20 cellular contexts compared by ENCODE assay signal in the genomic region with DNA sequence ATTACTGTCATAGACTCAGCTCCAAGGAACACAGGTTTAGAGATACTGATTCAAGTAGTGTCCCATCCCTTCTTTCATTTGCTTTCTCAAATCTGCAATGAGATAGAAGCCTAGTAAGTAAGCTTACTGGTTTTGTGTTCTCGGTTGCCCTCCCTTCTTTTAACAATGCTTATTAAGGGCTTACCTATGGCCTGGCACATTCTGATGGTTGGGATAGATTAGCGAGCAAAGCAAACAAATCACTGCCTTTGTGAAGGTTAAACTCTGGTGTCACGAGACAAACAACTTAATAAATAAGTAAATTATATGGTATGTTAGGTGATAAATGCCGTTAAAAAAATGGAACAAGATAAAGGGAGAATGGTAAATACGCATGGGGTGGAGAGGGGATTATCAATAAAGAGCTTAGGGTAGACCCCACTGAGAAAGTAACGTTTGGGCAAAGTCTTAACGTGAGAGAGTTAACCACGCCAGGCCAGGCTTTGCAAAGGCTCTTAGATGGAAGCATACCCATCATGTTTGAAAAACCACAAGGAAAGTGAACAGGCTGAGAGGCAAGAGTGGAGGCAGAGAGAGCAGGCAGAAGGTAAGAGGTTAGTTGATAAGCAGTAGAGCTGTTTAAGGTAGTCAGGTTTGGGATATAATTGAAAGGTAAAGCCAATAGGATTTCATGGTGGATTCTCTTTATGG. TPM values are rescaled to one million over a fixed set of nuclear protein-coding genes. Genes with fewer than 3 reads are reported as not detected.
A peak's percentile ranks its signal among the peaks of the same experiment; 100 is the strongest.
DNase-seq lines count a peak whose midpoint lies in the region; ATAC-seq and TF ChIP-seq lines count a peak whose summit lies in the region.
"Had no signal": no experiment of that assay in that cellular context is flagged by ENCODE, and none has a peak within 500 bp of the region (broad histone marks: within the 10 kb centered on the region; RNA-seq: fewer than 3 reads in every experiment).

No MANE protein-coding gene starts in this region.

- H3K4me2 ChIP-seq in DOHH2 (ENCODE audit: low read length) (peak overlapping the region; percentile 77), trophoblast cell (ENCODE audit: low read length) (no peak overlapping the region)

- H3K4me1 ChIP-seq in DOHH2 (ENCODE audit: control insufficient read depth, low read length) (peaks cover 93% of the 10 kb centered on the region), body of pancreas (peaks cover 48% of the 10 kb centered on the region), trophoblast cell (ENCODE audit: control insufficient read depth in 1 of 2, insufficient read depth in 2 of 2, low read length in 2 of 2) (peaks cover 0 to 4% of the 10 kb centered on the region in 2 experiments)

- no peaks in the 10 kb centered on the region for H4K20me1 ChIP-seq in DOHH2 (ENCODE audit: control insufficient read depth, insufficient read depth, low read depth, low read length)

- H3K9ac ChIP-seq in trophoblast cell (ENCODE audit: low read length): no peak overlapping the region

- no peak overlapping the region for H2AFZ ChIP-seq in trophoblast cell (ENCODE audit: insufficient read depth, low read length, poor library complexity)

- H3K18ac ChIP-seq in trophoblast cell (ENCODE audit: low read length): no peak overlapping the region

- H3K23ac ChIP-seq in trophoblast cell (ENCODE audit: low read length): no peak overlapping the region

- H3K9me3 ChIP-seq in DOHH2 (ENCODE audit: control insufficient read depth, insufficient read depth, low read length): no peaks in the 10 kb centered on the region
- H3K9me3 ChIP-seq in body of pancreas: no peaks in the 10 kb centered on the region
- H3K9me3 ChIP-seq in trophoblast cell (ENCODE audit: insufficient read depth, low read depth, low read length): no peaks in the 10 kb centered on the region
- H3K9me3 ChIP-seq: adrenal gland, left lung, thoracic aorta had no signal

- no peak overlapping the region for H2AK5ac ChIP-seq in trophoblast cell (ENCODE audit: low read length)

- H3K27ac ChIP-seq in DOHH2 (ENCODE audit: low read depth, low read length) (peak overlapping the region; percentile 96), body of pancreas (peak overlapping the region in 3 of 4 donors; percentile 4 to 86 (median 34)), trophoblast cell (ENCODE audit: low read depth, low read length) (no peak overlapping the region)
- H3K27ac ChIP-seq: adrenal gland, left lung, thoracic aorta had no signal

- no peak overlapping the region for H2BK120ac ChIP-seq in trophoblast cell (ENCODE audit: insufficient read depth, low read length, poor library complexity)

- WGBS in body of pancreas, 2 donors: 40 to 47% methylated on average over 8 of the region's 8 CpGs
- WGBS in trophoblast cell (ENCODE audit: extremely low coverage, insufficient coverage, insufficient read length): no CpG with 5 or more reads among the region's 8 CpGs

- H2BK5ac ChIP-seq in trophoblast cell (ENCODE audit: low read depth, low read length, poor library complexity): no peak overlapping the region

- peak overlapping the region; percentile 42 for H4K8ac ChIP-seq in trophoblast cell (ENCODE audit: low read depth, low read length)

- H3K9me2 ChIP-seq in DOHH2 (replicated peaks; ENCODE audit: control insufficient read depth, low read length): no peaks in the 10 kb centered on the region

- H3K4me3 ChIP-seq in DOHH2 (ENCODE audit: low read length) (peak overlapping the region; percentile 35), body of pancreas (no peak overlapping the region), trophoblast cell (ENCODE audit: low read depth, low read length) (no peak overlapping the region)
- H3K4me3 ChIP-seq: adrenal gland, left lung, thoracic aorta had no signal

- no peak overlapping the region for H3K4ac ChIP-seq in trophoblast cell (ENCODE audit: low read depth, low read length)

- H4K12ac ChIP-seq in trophoblast cell (ENCODE audit: low read depth, low read length): no peak overlapping the region

- no peaks in the 10 kb centered on the region for H3K79me1 ChIP-seq in trophoblast cell (ENCODE audit: low read length)

- TF ChIP-seq CTCF in DOHH2 (IDR thresholded peaks at IDR 0.05; ENCODE audit: low read depth, low read length, poor library complexity, severe bottlenecking) (no peak), body of pancreas (IDR thresholded peaks at IDR 0.05) (no peak), GM10266 (IDR thresholded peaks at IDR 0.05; ENCODE audit: control insufficient read depth, insufficient read depth, low read depth, missing control alignments) (no peak)

- no peak overlapping the region for H4K91ac ChIP-seq in trophoblast cell (ENCODE audit: low read depth, low read length)

- H2BK12ac ChIP-seq in trophoblast cell (ENCODE audit: low read length): no peak overlapping the region

- H3F3A ChIP-seq in DOHH2 (ENCODE audit: control insufficient read depth, insufficient read depth): peaks cover 31% of the 10 kb centered on the region

- intact Hi-C loops in body of pancreas (cut with DNase I): no loop called here

- H3K14ac ChIP-seq in trophoblast cell (ENCODE audit: low read length): no peak overlapping the region

- TF ChIP-seq POLR2A in body of pancreas (IDR thresholded peaks at IDR 0.05): no peak

- H3K36me3 ChIP-seq in DOHH2 (ENCODE audit: control insufficient read depth, low read length) (peaks cover 81% of the 10 kb centered on the region), body of pancreas (replicated peaks in 1 of 2; ENCODE audit: insufficient read depth in 1 of 2, low read depth in 2 of 2) (peaks cover 0 to 7% of the 10 kb centered on the region in 2 donors), trophoblast cell (ENCODE audit: control insufficient read depth in 1 of 2, insufficient read depth in 2 of 2, low read length in 2 of 2) (peaks cover 4 to 8% of the 10 kb centered on the region in 2 experiments)
- H3K36me3 ChIP-seq: thoracic aorta had no signal

- H3K27me3 ChIP-seq in DOHH2 (ENCODE audit: control insufficient read depth, low read length) (no peaks in the 10 kb centered on the region), body of pancreas (no peaks in the 10 kb centered on the region), trophoblast cell (ENCODE audit: insufficient read depth, low read length) (no peaks in the 10 kb centered on the region)
- H3K27me3 ChIP-seq: adrenal gland, left lung had no signal

- H3K79me2 ChIP-seq in DOHH2 (ENCODE audit: control insufficient read depth, low read length): peaks cover 84% of the 10 kb centered on the region
- no peaks in the 10 kb centered on the region for H3K79me2 ChIP-seq in trophoblast cell (ENCODE audit: control insufficient read depth, insufficient read depth, low read length, poor library complexity)

- DNase-seq in NCI-H2227 (lab: John Stamatoyannopoulos, UW; ENCODE audit: unreplicated experiment): peak; percentile 15
- DNase-seq in body of pancreas: no peak
- no peak for DNase-seq in trophoblast cell
- no peak for DNase-seq in GM10266 (ENCODE audit: extremely low spot score)
- no peak for DNase-seq in GM19238 (ENCODE audit: insufficient read length, low spot score)
- DNase-seq: activated CD4-positive, alpha-beta memory T cell treated with anti-CD3 and anti-CD28 coated beads for 36 hours; activated gamma-delta T cell; adrenal gland; CD4-positive, CD25-positive, alpha-beta regulatory T cell; DMS 273 treated with DMSO at 0.1 percent for 48 hours; head of caudate nucleus; left lung; NCI-H1417; NCI-H2081 treated with DMSO at 0.1 percent for 48 hours; NCI-H510A; T-helper 17 cell had no signal

- no peak for ATAC-seq in body of pancreas
- no peak for ATAC-seq in HG02938 (IDR thresholded peaks at IDR 0.05; ENCODE audit: unreplicated experiment)
- no peak for ATAC-seq in GM21381 (IDR thresholded peaks at IDR 0.05; ENCODE audit: unreplicated experiment)
- ATAC-seq: left lung, T-helper 17 cell had no signal

RNA-seq across cellular contexts. Expression of gene EIF2AK3, which starts 31.0 kb away (rescaled TPM):
- 10 to 100 TPM; 42.5 to 43.6 TPM for total RNA-seq in body of pancreas
- 32.3 and 33.9 TPM in 2 replicates for polyA plus RNA-seq in trophoblast cell (2013)
